Comparison of ENCODE assay signal across 18 cellular contexts in genomic region chr20:9300534-9300933, GRCh38.
DNase-seq lines count a peak whose midpoint lies in the region; ATAC-seq, FAIRE-seq and TF ChIP-seq lines count a peak whose summit lies in the region.
"Had no signal": no experiment of that assay in that cellular context is flagged by ENCODE, and none has a peak within 500 bp of the region (broad histone marks: within the 10 kb centered on the region; RNA-seq: fewer than 3 reads in every experiment).

No MANE protein-coding gene starts in this region.

- no peak for FAIRE-seq in A549 (lab: Jason Lieb, UNC)
- peak; percentile 11 for FAIRE-seq in H54 (lab: Jason Lieb, UNC)
- FAIRE-seq: A204.1, D721Med, G401.6, GM12891 had no signal

- DNase-seq in A549 (ENCODE audit: low read depth in 1 of 2, low spot score in 1 of 2) (no peak), H54 (ENCODE audit: insufficient read length, low spot score) (no peak), RWPE2 (ENCODE audit: low spot score) (no peak), epithelial cell of esophagus (ENCODE audit: low read depth) (peak; percentile 40), WERI-Rb-1 (no peak), SW480 (ENCODE audit: low spot score) (no peak), islet precursor cell (no peak)
- DNase-seq: CD8-positive, alpha-beta T cell; COR-L47; DMS153; DMS79 treated with DMSO at 0.1 percent for 48 hours; EL had no signal

- no peak for TF ChIP-seq RAD21 in A549 (conservative IDR thresholded peaks at IDR 0.05 in 1 of 2, IDR thresholded peaks at IDR 0.05 in 1 of 2)

- POLR2A ChIA-PET in A549 (lab: Yijun Ruan, JAX), result no interaction called here

- peak overlapping the region; percentile 81 to 83 for H3K27ac ChIP-seq in A549
- peak overlapping the region; percentile 93 for H3K27ac ChIP-seq in RWPE2 (ENCODE audit: poor library complexity, severe bottlenecking)
- no peak overlapping the region for H3K27ac ChIP-seq in WERI-Rb-1

- H3K9me3 ChIP-seq in A549, result no peaks in the 10 kb centered on the region
- no peaks in the 10 kb centered on the region for H3K9me3 ChIP-seq in RWPE2 (ENCODE audit: severe bottlenecking)
- no peaks in the 10 kb centered on the region for H3K9me3 ChIP-seq in WERI-Rb-1 (ENCODE audit: severe bottlenecking)

- CTCF ChIA-PET in A549 (lab: Yijun Ruan, JAX), result no interaction called here

- H3K4me3 ChIP-seq in A549 (no peak overlapping the region), RWPE2 (ENCODE audit: severe bottlenecking) (no peak overlapping the region), epithelial cell of esophagus (ENCODE audit: low read length) (no peak overlapping the region), WERI-Rb-1 (ENCODE audit: low read depth, low read length) (no peak overlapping the region)

- ATAC-seq in A549 (peak in 1 of 2 experiments; percentile 48; a peak in 3 of 6 replicates), RWPE2 (ENCODE audit: low read depth) (peak; percentile 52; the same call in 2 of the 3 replicates), HG02678 (IDR thresholded peaks at IDR 0.05; ENCODE audit: unreplicated experiment) (no peak)
- ATAC-seq: CD8-positive, alpha-beta T cell; HCT116 had no signal

- H3K36me3 ChIP-seq in RWPE2 (ENCODE audit: low read depth) (peaks cover 5% of the 10 kb centered on the region; the same call in 1 of the 2 replicates), WERI-Rb-1 (no peaks in the 10 kb centered on the region)

- peaks cover 51% of the 10 kb centered on the region for H3K4me1 ChIP-seq in A549
- peaks cover 48% of the 10 kb centered on the region for H3K4me1 ChIP-seq in RWPE2 (ENCODE audit: insufficient read depth, poor library complexity, severe bottlenecking)

- H3K27me3 ChIP-seq in RWPE2 (ENCODE audit: insufficient read depth, poor library complexity, severe bottlenecking) (no peaks in the 10 kb centered on the region), WERI-Rb-1 (ENCODE audit: insufficient read depth, low read depth, severe bottlenecking) (no peaks in the 10 kb centered on the region)

- peak overlapping the region; percentile 54 for H3K4me2 ChIP-seq in A549

- no peak for TF ChIP-seq POLR2A in A549 (IDR thresholded peaks at IDR 0.05; ENCODE audit: low read length)
- no peak for TF ChIP-seq POLR2A in H54 (IDR thresholded peaks at IDR 0.05; ENCODE audit: low read depth, low read length)

- TF ChIP-seq CTCF in A549 (IDR thresholded peaks at IDR 0.05) (no peak), RWPE2 (IDR thresholded peaks at IDR 0.05; ENCODE audit: poor library complexity, severe bottlenecking) (no peak), epithelial cell of esophagus (IDR thresholded peaks at IDR 0.05; ENCODE audit: insufficient read depth, low read depth, low read length, missing control alignments) (no peak), WERI-Rb-1 (IDR thresholded peaks at IDR 0.05; ENCODE audit: low read depth, low read length) (no peak)

- no peak for TF ChIP-seq EP300 in A549 (IDR thresholded peaks at IDR 0.05)

- WGBS in A549 (ENCODE audit: missing lambda C conversion rate), result 55% methylated on average over 1 of the region's 1 CpG

TF ChIP-seq in A549, 52 proteins besides CTCF, POLR2A, EP300 and RAD21:
- TF ChIP-seq MAFK (IDR thresholded peaks at IDR 0.05; ENCODE audit: partially characterized antibody), result peak; percentile 3
- TF ChIP-seq HOXA7 (CRISPR knock-in tag; IDR thresholded peaks at IDR 0.05), result no peak
TF ChIP-seq in A549: peak in this region for 1.
